Comparison of ENCODE assay signal across 1 cellular context in genomic region chr11:65720237-65720934, GRCh38.
TF ChIP-seq lines count a peak whose summit lies in the region.

RNASEH2C (minus strand) TSS chr11:65720798; CDS start chr11:65720758, 40 bp downstream.

TF ChIP-seq in HepG2, 621 proteins besides CTCF, POLR2A, EP300 and RAD21 (continued from another document and continues in another):
- TF ChIP-seq E2F2 (CRISPR knock-in tag; IDR thresholded peaks at IDR 0.05; ENCODE audit: borderline replicate concordance) (peak; percentile 75; the same call in 1 of the 2 replicates), DNMT3B (CRISPR knock-in tag; conservative IDR thresholded peaks at IDR 0.05) (no peak), ZNF367 (CRISPR knock-in tag; IDR thresholded peaks at IDR 0.05; ENCODE audit: borderline replicate concordance) (no peak), ZSCAN9 (CRISPR knock-in tag; IDR thresholded peaks at IDR 0.05; ENCODE audit: borderline replicate concordance) (peak; percentile 40; the same call in 1 of the 2 replicates), NRL (CRISPR knock-in tag; IDR thresholded peaks at IDR 0.05; ENCODE audit: borderline replicate concordance) (peak; percentile 59; the same call in 1 of the 2 replicates), KLF15 (CRISPR knock-in tag; IDR thresholded peaks at IDR 0.05; ENCODE audit: borderline replicate concordance) (no peak), ZNF512 (CRISPR knock-in tag; IDR thresholded peaks at IDR 0.05) (no peak; the same call in 1 of the 2 replicates), ZNF205 (CRISPR knock-in tag; IDR thresholded peaks at IDR 0.05) (no peak; the same call in 1 of the 2 replicates), KLF13 (CRISPR knock-in tag; IDR thresholded peaks at IDR 0.05) (no peak), ZNF558 (CRISPR knock-in tag; IDR thresholded peaks at IDR 0.05; ENCODE audit: borderline replicate concordance) (0 out of 2 replicates have a peak, but pooled peaks have one; percentile 27), DNMT1 (CRISPR knock-in tag; IDR thresholded peaks at IDR 0.05) (peak; percentile 83; the same call in 1 of the 2 replicates), BCL3 (CRISPR knock-in tag; IDR thresholded peaks at IDR 0.05) (peak; percentile 94), POLR2AphosphoS5 (IDR thresholded peaks at IDR 0.05; ENCODE audit: low read depth, low read length) (peak; percentile 86), NCOA1 (CRISPR knock-in tag; IDR thresholded peaks at IDR 0.05) (no peak), KDM3A (CRISPR knock-in tag; IDR thresholded peaks at IDR 0.05; ENCODE audit: low read depth) (0 out of 2 replicates have a peak, but pooled peaks have one; percentile 40), POGZ (CRISPR knock-in tag; IDR thresholded peaks at IDR 0.05) (no peak), MYNN (CRISPR knock-in tag; IDR thresholded peaks at IDR 0.05; ENCODE audit: low read depth) (no peak), ZNF639 (CRISPR knock-in tag; conservative IDR thresholded peaks at IDR 0.05) (no peak; the same call in 1 of the 2 replicates), ZBTB8A (CRISPR knock-in tag; IDR thresholded peaks at IDR 0.05; ENCODE audit: borderline replicate concordance, low read depth) (no peak), PPARG (CRISPR knock-in tag; conservative IDR thresholded peaks at IDR 0.05) (no peak; the same call in 1 of the 2 replicates), RERE (CRISPR knock-in tag; IDR thresholded peaks at IDR 0.05; ENCODE audit: low read depth) (no peak), STAT5B (CRISPR knock-in tag; IDR thresholded peaks at IDR 0.05) (no peak), JUND (CRISPR knock-in tag; IDR thresholded peaks at IDR 0.05) (peak; percentile 57; the same call in 1 of the 2 replicates), RFXANK (CRISPR knock-in tag; IDR thresholded peaks at IDR 0.05) (no peak), ZNF143 (CRISPR knock-in tag; IDR thresholded peaks at IDR 0.05) (peak; percentile 91), ZNF30 (CRISPR knock-in tag; IDR thresholded peaks at IDR 0.05) (no peak), RXRB (CRISPR knock-in tag; IDR thresholded peaks at IDR 0.05; ENCODE audit: borderline replicate concordance) (peak; percentile 37; the same call in 1 of the 2 replicates), ZNF713 (CRISPR knock-in tag; IDR thresholded peaks at IDR 0.05) (no peak), NFKB2 (CRISPR knock-in tag; IDR thresholded peaks at IDR 0.05; ENCODE audit: borderline replicate concordance) (peak; percentile 39; the same call in 1 of the 2 replicates), NCOA5 (CRISPR knock-in tag; IDR thresholded peaks at IDR 0.05) (no peak), AHR (CRISPR knock-in tag; IDR thresholded peaks at IDR 0.05) (no peak), ZNF746 (CRISPR knock-in tag; IDR thresholded peaks at IDR 0.05) (no peak), KMT2A (CRISPR knock-in tag; IDR thresholded peaks at IDR 0.05) (no peak), ZNF770 (CRISPR knock-in tag; IDR thresholded peaks at IDR 0.05) (no peak), ZNF33B (CRISPR knock-in tag; IDR thresholded peaks at IDR 0.05) (peak; percentile 89)
- TF ChIP-seq, protein P1, sequence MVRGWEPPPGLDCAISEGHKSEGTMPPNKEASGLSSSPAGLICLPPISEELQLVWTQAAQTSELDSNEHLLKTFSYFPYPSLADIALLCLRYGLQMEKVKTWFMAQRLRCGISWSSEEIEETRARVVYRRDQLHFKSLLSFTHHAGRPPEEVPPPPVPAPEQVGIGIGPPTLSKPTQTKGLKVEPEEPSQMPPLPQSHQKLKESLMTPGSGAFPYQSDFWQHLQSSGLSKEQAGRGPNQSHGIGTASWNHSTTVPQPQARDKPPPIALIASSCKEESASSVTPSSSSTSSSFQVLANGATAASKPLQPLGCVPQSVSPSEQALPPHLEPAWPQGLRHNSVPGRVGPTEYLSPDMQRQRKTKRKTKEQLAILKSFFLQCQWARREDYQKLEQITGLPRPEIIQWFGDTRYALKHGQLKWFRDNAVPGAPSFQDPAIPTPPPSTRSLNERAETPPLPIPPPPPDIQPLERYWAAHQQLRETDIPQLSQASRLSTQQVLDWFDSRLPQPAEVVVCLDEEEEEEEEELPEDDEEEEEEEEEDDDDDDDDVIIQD (CRISPR knock-in tag; IDR thresholded peaks at IDR 0.05; ENCODE audit: low read depth): no peak
- TF ChIP-seq, protein P2, sequence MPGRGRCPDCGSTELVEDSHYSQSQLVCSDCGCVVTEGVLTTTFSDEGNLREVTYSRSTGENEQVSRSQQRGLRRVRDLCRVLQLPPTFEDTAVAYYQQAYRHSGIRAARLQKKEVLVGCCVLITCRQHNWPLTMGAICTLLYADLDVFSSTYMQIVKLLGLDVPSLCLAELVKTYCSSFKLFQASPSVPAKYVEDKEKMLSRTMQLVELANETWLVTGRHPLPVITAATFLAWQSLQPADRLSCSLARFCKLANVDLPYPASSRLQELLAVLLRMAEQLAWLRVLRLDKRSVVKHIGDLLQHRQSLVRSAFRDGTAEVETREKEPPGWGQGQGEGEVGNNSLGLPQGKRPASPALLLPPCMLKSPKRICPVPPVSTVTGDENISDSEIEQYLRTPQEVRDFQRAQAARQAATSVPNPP (CRISPR knock-in tag; IDR thresholded peaks at IDR 0.05): no peak
- TF ChIP-seq, protein P3, sequence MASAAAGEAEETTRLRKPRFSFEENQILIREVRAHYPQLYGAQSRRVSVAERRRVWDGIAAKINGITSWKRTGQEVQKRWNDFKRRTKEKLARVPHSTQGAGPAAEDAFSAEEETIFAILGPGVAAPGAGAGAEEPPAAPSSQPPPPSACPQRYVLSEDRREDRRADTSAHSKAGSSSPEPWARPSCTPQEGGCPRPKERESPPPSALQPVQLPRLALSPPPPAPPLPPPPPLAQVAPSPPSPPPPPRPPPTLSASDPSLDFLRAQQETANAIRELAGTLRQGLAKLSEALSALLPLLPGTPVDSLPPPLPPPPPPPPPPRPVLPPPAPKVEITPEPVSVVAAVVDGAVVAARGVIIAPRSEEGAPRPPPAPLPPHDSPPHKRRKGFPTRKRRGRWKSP (CRISPR knock-in tag; IDR thresholded peaks at IDR 0.05): peak; percentile 39; the same call in 1 of the 2 replicates
- TF ChIP-seq, protein P4, sequence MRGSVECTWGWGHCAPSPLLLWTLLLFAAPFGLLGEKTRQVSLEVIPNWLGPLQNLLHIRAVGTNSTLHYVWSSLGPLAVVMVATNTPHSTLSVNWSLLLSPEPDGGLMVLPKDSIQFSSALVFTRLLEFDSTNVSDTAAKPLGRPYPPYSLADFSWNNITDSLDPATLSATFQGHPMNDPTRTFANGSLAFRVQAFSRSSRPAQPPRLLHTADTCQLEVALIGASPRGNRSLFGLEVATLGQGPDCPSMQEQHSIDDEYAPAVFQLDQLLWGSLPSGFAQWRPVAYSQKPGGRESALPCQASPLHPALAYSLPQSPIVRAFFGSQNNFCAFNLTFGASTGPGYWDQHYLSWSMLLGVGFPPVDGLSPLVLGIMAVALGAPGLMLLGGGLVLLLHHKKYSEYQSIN (CRISPR knock-in tag; IDR thresholded peaks at IDR 0.05; ENCODE audit: borderline replicate concordance): no peak
- TF ChIP-seq, protein P5, sequence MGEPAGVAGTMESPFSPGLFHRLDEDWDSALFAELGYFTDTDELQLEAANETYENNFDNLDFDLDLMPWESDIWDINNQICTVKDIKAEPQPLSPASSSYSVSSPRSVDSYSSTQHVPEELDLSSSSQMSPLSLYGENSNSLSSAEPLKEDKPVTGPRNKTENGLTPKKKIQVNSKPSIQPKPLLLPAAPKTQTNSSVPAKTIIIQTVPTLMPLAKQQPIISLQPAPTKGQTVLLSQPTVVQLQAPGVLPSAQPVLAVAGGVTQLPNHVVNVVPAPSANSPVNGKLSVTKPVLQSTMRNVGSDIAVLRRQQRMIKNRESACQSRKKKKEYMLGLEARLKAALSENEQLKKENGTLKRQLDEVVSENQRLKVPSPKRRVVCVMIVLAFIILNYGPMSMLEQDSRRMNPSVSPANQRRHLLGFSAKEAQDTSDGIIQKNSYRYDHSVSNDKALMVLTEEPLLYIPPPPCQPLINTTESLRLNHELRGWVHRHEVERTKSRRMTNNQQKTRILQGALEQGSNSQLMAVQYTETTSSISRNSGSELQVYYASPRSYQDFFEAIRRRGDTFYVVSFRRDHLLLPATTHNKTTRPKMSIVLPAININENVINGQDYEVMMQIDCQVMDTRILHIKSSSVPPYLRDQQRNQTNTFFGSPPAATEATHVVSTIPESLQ (CRISPR knock-in tag; conservative IDR thresholded peaks at IDR 0.05): no peak; the same call in 1 of the 2 replicates
